1 cellular context compared by ENCODE assay signal in genomic region chr5:8906303-8906967, GRCh38.
A peak's percentile ranks its signal among the peaks of the same experiment; 100 is the strongest.
TF ChIP-seq lines count a peak whose summit lies in the region.

No MANE protein-coding gene starts in this region.

TF ChIP-seq in IMR-90, 13 proteins besides CTCF, POLR2A, EP300 and RAD21:
- no peak for TF ChIP-seq MXI1 (IDR thresholded peaks at IDR 0.05; ENCODE audit: borderline replicate concordance, low read depth, low read length)
- TF ChIP-seq MAFK (IDR thresholded peaks at IDR 0.05; ENCODE audit: low read depth, low read length): no peak
- no peak for TF ChIP-seq RCOR1 (IDR thresholded peaks at IDR 0.05; ENCODE audit: insufficient replicate concordance, low read length)
- no peak for TF ChIP-seq RFX5 (IDR thresholded peaks at IDR 0.05; ENCODE audit: low read depth, low read length)
- 0 out of 2 replicates have a peak, but pooled peaks have one; percentile 40 for TF ChIP-seq FOS (IDR thresholded peaks at IDR 0.05; ENCODE audit: low read depth, low read length)
- peak; percentile 87 for TF ChIP-seq CEBPB (IDR thresholded peaks at IDR 0.05; ENCODE audit: low read depth, low read length)
- peak; percentile 71 for TF ChIP-seq BHLHE40 (IDR thresholded peaks at IDR 0.05; ENCODE audit: low read depth, low read length)
